ENCODE assay signal across 13 cellular contexts in the genomic region with DNA sequence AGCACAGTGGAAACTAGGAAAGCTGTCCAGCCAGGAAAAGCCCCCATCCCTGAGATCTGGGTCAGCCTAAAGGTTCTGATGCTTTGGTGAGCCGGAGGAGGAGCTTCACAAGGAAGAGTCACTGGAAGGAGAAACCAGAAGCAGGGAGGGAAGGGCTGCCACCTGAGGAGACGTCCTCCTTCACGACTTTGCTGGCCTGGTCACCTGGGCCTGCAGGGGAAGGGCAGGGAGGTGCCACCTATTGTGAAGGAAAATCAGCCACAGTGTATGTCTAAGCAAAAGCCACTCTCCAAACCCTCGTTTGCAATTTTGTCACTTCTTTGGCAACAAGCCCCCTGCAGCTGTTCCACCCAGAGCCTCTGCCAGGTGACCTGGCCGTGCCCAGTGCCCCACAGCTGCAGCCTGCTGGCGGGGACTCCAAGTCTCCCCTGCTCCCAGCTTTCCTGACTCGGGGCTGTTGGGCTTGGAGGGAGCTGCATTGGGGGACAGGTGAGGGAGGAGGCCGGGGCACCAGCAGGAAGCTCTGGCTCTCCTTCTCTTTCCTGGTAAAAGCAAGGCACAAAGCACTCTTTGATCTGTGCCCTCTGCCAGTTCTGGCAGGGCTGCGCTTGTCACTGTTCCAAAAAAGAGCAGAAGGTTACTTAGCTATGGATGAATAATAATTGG.
DNase-seq lines count a peak whose midpoint lies in the region; ATAC-seq and TF ChIP-seq lines count a peak whose summit lies in the region.
"Had no signal": no experiment of that assay in that cellular context is flagged by ENCODE, and none has a peak within 500 bp of the region (broad histone marks: within the 10 kb centered on the region; RNA-seq: fewer than 3 reads in every experiment).

No MANE protein-coding gene starts in this region.

- no peak overlapping the region for H3K27ac Mint-ChIP-seq in stimulated activated memory B cell treated with anti-CD40 and anti-IgM and Interleukin-4, amounts not matched to agents 10 μg/mL and 1 μg/mL and 100 μg/mL, for 72 hours
- H3K27ac Mint-ChIP-seq: naive thymus-derived CD8-positive, alpha-beta T cell had no signal

- H3K4me3 ChIP-seq in body of pancreas = no peak overlapping the region
- H3K4me3 ChIP-seq in prostate gland = no peak overlapping the region
- H3K4me3 ChIP-seq: BLaER1 treated with 17β-estradiol and CSF1 and Interleukin-3, amounts not matched to agents 10 nM and 100 nM; heart right ventricle had no signal

- no peaks in the 10 kb centered on the region for H3K9me3 Mint-ChIP-seq in stimulated activated memory B cell treated with anti-CD40 and anti-IgM and Interleukin-4, amounts not matched to agents 10 μg/mL and 1 μg/mL and 100 μg/mL, for 72 hours

- CTCF ChIA-PET in GM10248 (lab: Yijun Ruan, JAX) = interaction anchor here (0.8 to 2.8 kb wide), 3 partner anchors 8 to 45 kb away, joined by 3 to 11 read pairs (median 3); no protein-coding TSS in a partner anchor

- H3K4me1 Mint-ChIP-seq in stimulated activated memory B cell treated with anti-CD40 and anti-IgM and Interleukin-4, amounts not matched to agents 10 μg/mL and 1 μg/mL and 100 μg/mL, for 72 hours = peaks cover under 1% of the 10 kb centered on the region

- H3K4me1 ChIP-seq in body of pancreas (peaks cover 13% of the 10 kb centered on the region), prostate gland (replicated peaks) (no peaks in the 10 kb centered on the region)

- ATAC-seq in body of pancreas = peak; percentile 65
- ATAC-seq in stimulated activated memory B cell treated with anti-CD40 and anti-IgM and Interleukin-4, amounts not matched to agents 10 μg/mL and 1 μg/mL and 100 μg/mL, for 72 hours = no peak
- ATAC-seq: HCT116; naive thymus-derived CD8-positive, alpha-beta T cell had no signal

- H3K27me3 ChIP-seq in body of pancreas (no peaks in the 10 kb centered on the region), prostate gland (replicated peaks; ENCODE audit: insufficient read depth) (no peaks in the 10 kb centered on the region)
- H3K27me3 ChIP-seq: BLaER1 treated with 17β-estradiol and CSF1 and Interleukin-3, amounts not matched to agents 10 nM and 100 nM had no signal

- peak; percentile 95 for DNase-seq in DMS79 treated with DMSO at 0.1 percent for 48 hours (lab: John Stamatoyannopoulos, UW)
- DNase-seq in NCI-H1694 (lab: John Stamatoyannopoulos, UW) = peak; percentile 98
- peak; percentile 55 to 78 (median 70) for DNase-seq in body of pancreas
- peak; percentile 16 for DNase-seq in prostate gland (ENCODE audit: low spot score)
- DNase-seq in GM10248 (ENCODE audit: extremely low spot score) = no peak
- no peak for DNase-seq in stimulated activated CD4-positive, alpha-beta T cell treated with anti-CD3 and anti-CD28 coated beads, Interleukin-4, amount 100 ng/mL, for 4 hours
- DNase-seq: activated CD4-positive, alpha-beta T cell treated with anti-CD3 and anti-CD28 coated beads for 1 hour; cerebellar nuclear complex; heart right ventricle; naive thymus-derived CD8-positive, alpha-beta T cell had no signal

- H3K36me3 Mint-ChIP-seq in stimulated activated memory B cell treated with anti-CD40 and anti-IgM and Interleukin-4, amounts not matched to agents 10 μg/mL and 1 μg/mL and 100 μg/mL, for 72 hours = no peaks in the 10 kb centered on the region
- H3K36me3 Mint-ChIP-seq: naive thymus-derived CD8-positive, alpha-beta T cell had no signal

- TF ChIP-seq CTCF in body of pancreas (IDR thresholded peaks at IDR 0.05) (peak in 1 of 7 experiments; percentile 27), prostate gland (IDR thresholded peaks at IDR 0.05) (no peak), GM10248 (IDR thresholded peaks at IDR 0.05; ENCODE audit: control extremely low read depth, extremely low read depth, low read depth, missing control alignments) (no peak)

- peaks cover 40% of the 10 kb centered on the region for H3K27me3 Mint-ChIP-seq in stimulated activated memory B cell treated with anti-CD40 and anti-IgM and Interleukin-4, amounts not matched to agents 10 μg/mL and 1 μg/mL and 100 μg/mL, for 72 hours

- no peak overlapping the region for H3K4me3 Mint-ChIP-seq in stimulated activated memory B cell treated with anti-CD40 and anti-IgM and Interleukin-4, amounts not matched to agents 10 μg/mL and 1 μg/mL and 100 μg/mL, for 72 hours
- H3K4me3 Mint-ChIP-seq: naive thymus-derived CD8-positive, alpha-beta T cell had no signal

- no peaks in the 10 kb centered on the region for H3K9me3 ChIP-seq in body of pancreas
- H3K9me3 ChIP-seq in prostate gland = no peaks in the 10 kb centered on the region
- H3K9me3 ChIP-seq: heart right ventricle had no signal

- whole genome bisulfite sequencing in body of pancreas, 2 donors = 17% methylated on average over 8 to 9 of the region's 9 CpGs
- WGBS in prostate gland = 23% methylated on average over 9 of the region's 9 CpGs

- no peak for TF ChIP-seq POLR2A in body of pancreas (IDR thresholded peaks at IDR 0.05)
- no peak for TF ChIP-seq POLR2A in prostate gland (IDR thresholded peaks at IDR 0.05)

- H3K36me3 ChIP-seq in body of pancreas (replicated peaks in 1 of 2; ENCODE audit: insufficient read depth in 1 of 2, low read depth in 2 of 2) (no peaks in the 10 kb centered on the region), prostate gland (no peaks in the 10 kb centered on the region)
- H3K36me3 ChIP-seq: BLaER1 treated with 17β-estradiol and CSF1 and Interleukin-3, amounts not matched to agents 10 nM and 100 nM; heart right ventricle had no signal

- H3K27ac ChIP-seq in body of pancreas (peak overlapping the region in 3 of 4 donors; percentile 32 to 59 (median 55)), prostate gland (no peak overlapping the region)
- H3K27ac ChIP-seq: BLaER1 treated with 17β-estradiol and CSF1 and Interleukin-3, amounts not matched to agents 10 nM and 100 nM; heart right ventricle had no signal

- POLR2A ChIA-PET in GM10248 (lab: Yijun Ruan, JAX) = interaction anchor here (0.5 kb wide), 1 partner anchor 15 kb away, joined by 5 read pairs; no protein-coding TSS in a partner anchor

- intact Hi-C loops in body of pancreas (cut with DNase I) = no loop called here
- intact Hi-C loops in prostate gland (cut with DNase I) = no loop called here

Comparison
In these comparisons a context has a peak if more than half of its experiments do, and no peak if none do; other contexts are left out.
1. DNase-seq: peak in DMS79 treated with DMSO at 0.1 percent for 48 hours (single experiment), NCI-H1694 (single experiment), body of pancreas (4 of 4) and prostate gland (single experiment); none in GM10248 (single experiment) and stimulated activated CD4-positive, alpha-beta T cell treated with anti-CD3 and anti-CD28 coated beads, Interleukin-4, amount 100 ng/mL, for 4 hours (0 of 2).
2. H3K27ac ChIP-seq: peak in body of pancreas (3 of 4); none in prostate gland (0 of 2).